In the genomic region with DNA sequence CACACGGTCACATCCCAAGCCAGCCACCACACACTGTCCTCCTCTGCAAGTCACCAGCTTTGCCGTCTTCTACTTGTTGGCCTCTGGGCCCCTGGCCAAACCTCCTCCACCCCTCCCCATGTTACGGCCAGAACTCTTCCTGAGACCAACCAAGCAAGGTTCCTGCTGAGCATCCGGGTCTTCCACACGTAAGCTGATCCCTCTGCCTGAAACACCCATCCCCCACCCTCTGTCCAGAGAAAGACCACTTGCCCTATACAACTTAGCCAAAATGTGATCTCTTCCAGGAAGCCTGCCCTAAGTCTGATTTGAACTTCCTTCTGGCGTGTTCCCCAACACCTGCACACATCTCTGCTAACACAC, we compare ENCODE assay signal across 12 cellular contexts.
DNase-seq lines count a peak whose midpoint lies in the region; ATAC-seq lines count a peak whose summit lies in the region.
"Had no signal": no experiment of that assay in that cellular context is flagged by ENCODE, and none has a peak within 500 bp of the region (broad histone marks: within the 10 kb centered on the region; RNA-seq: fewer than 3 reads in every experiment).

No MANE protein-coding gene starts in this region.

- H3K9me3 Mint-ChIP-seq in stimulated activated naive CD8-positive, alpha-beta T cell treated with anti-CD3 and anti-CD28 coated beads, Interleukin-15, Interleukin-2, amounts not matched to agents 100 ng/mL and 50 ng/mL, for 24 hours = no peaks in the 10 kb centered on the region

- peaks cover 76% of the 10 kb centered on the region for H3K36me3 Mint-ChIP-seq in stimulated activated naive CD8-positive, alpha-beta T cell treated with anti-CD3 and anti-CD28 coated beads, Interleukin-15, Interleukin-2, amounts not matched to agents 100 ng/mL and 50 ng/mL, for 24 hours (ENCODE audit: low read depth)

- H3K4me3 Mint-ChIP-seq in stimulated activated naive CD8-positive, alpha-beta T cell treated with anti-CD3 and anti-CD28 coated beads, Interleukin-15, Interleukin-2, amounts not matched to agents 100 ng/mL and 50 ng/mL, for 24 hours = no peak overlapping the region

- no peaks in the 10 kb centered on the region for H3K4me1 Mint-ChIP-seq in stimulated activated naive CD8-positive, alpha-beta T cell treated with anti-CD3 and anti-CD28 coated beads, Interleukin-15, Interleukin-2, amounts not matched to agents 100 ng/mL and 50 ng/mL, for 24 hours (ENCODE audit: low read depth)

- peak overlapping the region; percentile 12 for H3K27ac Mint-ChIP-seq in stimulated activated naive CD8-positive, alpha-beta T cell treated with anti-CD3 and anti-CD28 coated beads, Interleukin-15, Interleukin-2, amounts not matched to agents 100 ng/mL and 50 ng/mL, for 24 hours

- no peak for ATAC-seq in stimulated activated naive CD8-positive, alpha-beta T cell treated with anti-CD3 and anti-CD28 coated beads, Interleukin-15, Interleukin-2, amounts not matched to agents 100 U/mL and 50 U/mL, for 24 hours
- ATAC-seq in GM19467 (IDR thresholded peaks at IDR 0.05; ENCODE audit: unreplicated experiment) = no peak

- no peak for DNase-seq in stimulated activated naive CD8-positive, alpha-beta T cell treated with anti-CD3 and anti-CD28 coated beads, Interleukin-15, Interleukin-2, amounts not matched to agents 100 U/mL and 50 U/mL, for 24 hours
- DNase-seq in amniotic epithelial cell (ENCODE audit: low read depth) (peak; percentile 28), iPS-NIHi11 (ENCODE audit: low spot score) (peak; percentile 78), NCI-H1048 (lab: John Stamatoyannopoulos, UW) (no peak), NCI-H1105 treated with DMSO at 0.1 percent for 48 hours (lab: John Stamatoyannopoulos, UW) (no peak), SKM-1 treated with dmso at 0.1 percent for 144 hours (lab: John Stamatoyannopoulos, UW; ENCODE audit: unreplicated experiment) (no peak)
- DNase-seq: NCI-H345, psoas muscle, testis, WERI-Rb-1 had no signal

- no peaks in the 10 kb centered on the region for H3K27me3 Mint-ChIP-seq in stimulated activated naive CD8-positive, alpha-beta T cell treated with anti-CD3 and anti-CD28 coated beads, Interleukin-15, Interleukin-2, amounts not matched to agents 100 ng/mL and 50 ng/mL, for 24 hours

Comparison
In these comparisons a context has a peak if more than half of its experiments do, and no peak if none do; other contexts are left out.
1. DNase-seq: peak in amniotic epithelial cell (single experiment) and iPS-NIHi11 (single experiment); none in stimulated activated naive CD8-positive, alpha-beta T cell treated with anti-CD3 and anti-CD28 coated beads, Interleukin-15, Interleukin-2, amounts not matched to agents 100 U/mL and 50 U/mL, for 24 hours (single experiment), NCI-H1048 (single experiment), NCI-H1105 treated with DMSO at 0.1 percent for 48 hours (single experiment) and SKM-1 treated with dmso at 0.1 percent for 144 hours (single experiment).